9 cellular contexts compared by ENCODE assay signal in genomic region chr1:148522561-148523204, GRCh38. TPM values are rescaled to one million over a fixed set of nuclear protein-coding genes. Genes with fewer than 3 reads are reported as not detected.
A peak's percentile ranks its signal among the peaks of the same experiment; 100 is the strongest.
DNase-seq lines count a peak whose midpoint lies in the region; ATAC-seq and TF ChIP-seq lines count a peak whose summit lies in the region.
"Not testable (repeated sequence)": the region's sequence is repeated elsewhere in the genome, so short reads cannot be mapped to it uniquely, and the experiment has no call there.
"Had no signal": no experiment of that assay in that cellular context is flagged by ENCODE, and none has a peak within 500 bp of the region (broad histone marks: within the 10 kb centered on the region; RNA-seq: fewer than 3 reads in every experiment).

No MANE protein-coding gene starts in this region.

- not testable (repeated sequence) for H3K36me3 Mint-ChIP-seq in nephron progenitor cell (ENCODE audit: low read depth); stimulated activated memory B cell treated with anti-CD40 and anti-IgM and Interleukin-4, amounts not matched to agents 10 μg/mL and 1 μg/mL and 100 μg/mL, for 72 hours

- H3K4me1 ChIP-seq in DOHH2 (ENCODE audit: control insufficient read depth, low read length): not testable (repeated sequence)

- H3K36me3 ChIP-seq in DOHH2 (ENCODE audit: control insufficient read depth, low read length): not testable (repeated sequence)

- not testable (repeated sequence) for H3K9me2 ChIP-seq in DOHH2 (replicated peaks; ENCODE audit: control insufficient read depth, low read length)

- H3K4me1 Mint-ChIP-seq in nephron progenitor cell; stimulated activated memory B cell treated with anti-CD40 and anti-IgM and Interleukin-4, amounts not matched to agents 10 μg/mL and 1 μg/mL and 100 μg/mL, for 72 hours: not testable (repeated sequence)

- not testable (repeated sequence) for H4K20me1 ChIP-seq in DOHH2 (ENCODE audit: control insufficient read depth, insufficient read depth, low read depth, low read length)

- peak; percentile 99 for DNase-seq in LHCN-M2 (ENCODE audit: low read depth)
- peak; percentile 99 to 100 for DNase-seq in SHP77 (lab: John Stamatoyannopoulos, UW)
- DNase-seq in activated T-helper 9 cell treated with anti-CD3 and anti-CD28 coated beads, Interleukin-2, amount 50 U/mL, for 16 hours (ENCODE audit: low read depth): peak; percentile 84
- not testable (repeated sequence) for DNase-seq in fibroblast of the aortic adventitia (ENCODE audit: low read depth)
- DNase-seq in nephron progenitor cell: peak; percentile 67

- H3K79me2 ChIP-seq in DOHH2 (ENCODE audit: control insufficient read depth, low read length): not testable (repeated sequence)

- H3K27ac ChIP-seq in DOHH2 (ENCODE audit: low read depth, low read length): peak overlapping the region; percentile 57

- peak overlapping the region; percentile 43 for H3K4me2 ChIP-seq in DOHH2 (ENCODE audit: low read length)

- peak; percentile 77 for ATAC-seq in GM21825 (IDR thresholded peaks at IDR 0.05; ENCODE audit: unreplicated experiment)
- ATAC-seq in stimulated activated memory B cell treated with anti-CD40 and anti-IgM and Interleukin-4, amounts not matched to agents 10 μg/mL and 1 μg/mL and 100 μg/mL, for 72 hours: peak; percentile 93

- not testable (repeated sequence) for H3F3A ChIP-seq in DOHH2 (ENCODE audit: control insufficient read depth, insufficient read depth)

- peak overlapping the region; percentile 100 for H3K27ac Mint-ChIP-seq in nephron progenitor cell
- H3K27ac Mint-ChIP-seq in stimulated activated memory B cell treated with anti-CD40 and anti-IgM and Interleukin-4, amounts not matched to agents 10 μg/mL and 1 μg/mL and 100 μg/mL, for 72 hours: peak overlapping the region; percentile 98

- peak overlapping the region; percentile 87 for H3K4me3 Mint-ChIP-seq in nephron progenitor cell
- H3K4me3 Mint-ChIP-seq in stimulated activated memory B cell treated with anti-CD40 and anti-IgM and Interleukin-4, amounts not matched to agents 10 μg/mL and 1 μg/mL and 100 μg/mL, for 72 hours: peak overlapping the region; percentile 81

- H3K9me3 Mint-ChIP-seq in nephron progenitor cell; stimulated activated memory B cell treated with anti-CD40 and anti-IgM and Interleukin-4, amounts not matched to agents 10 μg/mL and 1 μg/mL and 100 μg/mL, for 72 hours: not testable (repeated sequence)

- TF ChIP-seq CTCF in DOHH2 (IDR thresholded peaks at IDR 0.05; ENCODE audit: low read depth, low read length, poor library complexity, severe bottlenecking); fibroblast of the aortic adventitia (IDR thresholded peaks at IDR 0.05; ENCODE audit: insufficient read depth, low read length); nephron progenitor cell (IDR thresholded peaks at IDR 0.05): not testable (repeated sequence)

- H3K27me3 ChIP-seq in DOHH2 (ENCODE audit: control insufficient read depth, low read length): not testable (repeated sequence)

- H3K4me3 ChIP-seq in DOHH2 (ENCODE audit: low read length) (peak overlapping the region; percentile 64), fibroblast of the aortic adventitia (ENCODE audit: low read depth, low read length) (peak overlapping the region; percentile 63)

- not testable (repeated sequence) for H3K27me3 Mint-ChIP-seq in nephron progenitor cell (ENCODE audit: low read depth, poor library complexity); stimulated activated memory B cell treated with anti-CD40 and anti-IgM and Interleukin-4, amounts not matched to agents 10 μg/mL and 1 μg/mL and 100 μg/mL, for 72 hours

- H3K9me3 ChIP-seq in DOHH2 (ENCODE audit: control insufficient read depth, insufficient read depth, low read length): not testable (repeated sequence)

RNA-seq across cellular contexts. Expression of gene PPIAL4G, which starts 39.6 kb away (rescaled TPM):
- total RNA-seq in LHCN-M2 (2014; rRNA removed) (not detected in 2 replicates), fibroblast of the aortic adventitia (ENCODE audit: low replicate concordance) (not detected in 2 replicates)
- not detected for polyA plus RNA-seq in LHCN-M2 (2012)
- polyA plus RNA-seq: adipose tissue had no signal
